2 cellular contexts compared by ENCODE assay signal in the genomic region with DNA sequence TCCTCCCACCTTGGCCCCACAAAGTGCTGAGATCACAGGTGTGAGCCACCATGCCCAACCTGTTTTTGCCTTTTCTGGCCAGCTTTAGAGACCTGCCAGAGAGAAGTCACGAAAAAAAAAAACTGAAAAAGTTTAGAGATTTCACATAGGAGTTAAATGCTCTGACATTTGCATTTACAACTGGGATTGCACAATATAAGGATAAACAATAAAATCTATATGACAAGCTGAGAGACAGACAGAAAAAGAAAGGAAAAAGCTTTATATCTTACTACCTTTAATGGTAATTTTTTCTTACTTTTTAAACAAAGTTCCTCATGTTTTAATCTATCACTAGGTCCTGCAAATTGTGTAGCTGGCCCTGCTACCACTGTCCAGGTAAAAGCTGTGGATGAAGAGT.
A peak's percentile ranks its signal among the peaks of the same experiment; 100 is the strongest.
TF ChIP-seq lines count a peak whose summit lies in the region.

No MANE protein-coding gene starts in this region.

TF ChIP-seq in WTC11, 78 proteins besides CTCF, POLR2A, EP300 and RAD21:
- TF ChIP-seq FOXJ3 (CRISPR knock-in tag; IDR thresholded peaks at IDR 0.05; ENCODE audit: borderline replicate concordance) (no peak), GRHL2 (CRISPR knock-in tag; IDR thresholded peaks at IDR 0.05; ENCODE audit: insufficient replicate concordance, severe bottlenecking) (no peak), ZNF121 (CRISPR knock-in tag; IDR thresholded peaks at IDR 0.05) (no peak), NR2C2 (CRISPR knock-in tag; IDR thresholded peaks at IDR 0.05) (no peak)
- TF ChIP-seq, protein P1, sequence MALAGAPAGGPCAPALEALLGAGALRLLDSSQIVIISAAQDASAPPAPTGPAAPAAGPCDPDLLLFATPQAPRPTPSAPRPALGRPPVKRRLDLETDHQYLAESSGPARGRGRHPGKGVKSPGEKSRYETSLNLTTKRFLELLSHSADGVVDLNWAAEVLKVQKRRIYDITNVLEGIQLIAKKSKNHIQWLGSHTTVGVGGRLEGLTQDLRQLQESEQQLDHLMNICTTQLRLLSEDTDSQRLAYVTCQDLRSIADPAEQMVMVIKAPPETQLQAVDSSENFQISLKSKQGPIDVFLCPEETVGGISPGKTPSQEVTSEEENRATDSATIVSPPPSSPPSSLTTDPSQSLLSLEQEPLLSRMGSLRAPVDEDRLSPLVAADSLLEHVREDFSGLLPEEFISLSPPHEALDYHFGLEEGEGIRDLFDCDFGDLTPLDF (CRISPR knock-in tag; IDR thresholded peaks at IDR 0.05), result no peak
- TF ChIP-seq, protein P2, sequence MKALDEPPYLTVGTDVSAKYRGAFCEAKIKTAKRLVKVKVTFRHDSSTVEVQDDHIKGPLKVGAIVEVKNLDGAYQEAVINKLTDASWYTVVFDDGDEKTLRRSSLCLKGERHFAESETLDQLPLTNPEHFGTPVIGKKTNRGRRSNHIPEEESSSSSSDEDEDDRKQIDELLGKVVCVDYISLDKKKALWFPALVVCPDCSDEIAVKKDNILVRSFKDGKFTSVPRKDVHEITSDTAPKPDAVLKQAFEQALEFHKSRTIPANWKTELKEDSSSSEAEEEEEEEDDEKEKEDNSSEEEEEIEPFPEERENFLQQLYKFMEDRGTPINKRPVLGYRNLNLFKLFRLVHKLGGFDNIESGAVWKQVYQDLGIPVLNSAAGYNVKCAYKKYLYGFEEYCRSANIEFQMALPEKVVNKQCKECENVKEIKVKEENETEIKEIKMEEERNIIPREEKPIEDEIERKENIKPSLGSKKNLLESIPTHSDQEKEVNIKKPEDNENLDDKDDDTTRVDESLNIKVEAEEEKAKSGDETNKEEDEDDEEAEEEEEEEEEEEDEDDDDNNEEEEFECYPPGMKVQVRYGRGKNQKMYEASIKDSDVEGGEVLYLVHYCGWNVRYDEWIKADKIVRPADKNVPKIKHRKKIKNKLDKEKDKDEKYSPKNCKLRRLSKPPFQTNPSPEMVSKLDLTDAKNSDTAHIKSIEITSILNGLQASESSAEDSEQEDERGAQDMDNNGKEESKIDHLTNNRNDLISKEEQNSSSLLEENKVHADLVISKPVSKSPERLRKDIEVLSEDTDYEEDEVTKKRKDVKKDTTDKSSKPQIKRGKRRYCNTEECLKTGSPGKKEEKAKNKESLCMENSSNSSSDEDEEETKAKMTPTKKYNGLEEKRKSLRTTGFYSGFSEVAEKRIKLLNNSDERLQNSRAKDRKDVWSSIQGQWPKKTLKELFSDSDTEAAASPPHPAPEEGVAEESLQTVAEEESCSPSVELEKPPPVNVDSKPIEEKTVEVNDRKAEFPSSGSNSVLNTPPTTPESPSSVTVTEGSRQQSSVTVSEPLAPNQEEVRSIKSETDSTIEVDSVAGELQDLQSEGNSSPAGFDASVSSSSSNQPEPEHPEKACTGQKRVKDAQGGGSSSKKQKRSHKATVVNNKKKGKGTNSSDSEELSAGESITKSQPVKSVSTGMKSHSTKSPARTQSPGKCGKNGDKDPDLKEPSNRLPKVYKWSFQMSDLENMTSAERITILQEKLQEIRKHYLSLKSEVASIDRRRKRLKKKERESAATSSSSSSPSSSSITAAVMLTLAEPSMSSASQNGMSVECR (CRISPR knock-in tag; IDR thresholded peaks at IDR 0.05; ENCODE audit: borderline replicate concordance), result no peak
- TF ChIP-seq, protein P3, sequence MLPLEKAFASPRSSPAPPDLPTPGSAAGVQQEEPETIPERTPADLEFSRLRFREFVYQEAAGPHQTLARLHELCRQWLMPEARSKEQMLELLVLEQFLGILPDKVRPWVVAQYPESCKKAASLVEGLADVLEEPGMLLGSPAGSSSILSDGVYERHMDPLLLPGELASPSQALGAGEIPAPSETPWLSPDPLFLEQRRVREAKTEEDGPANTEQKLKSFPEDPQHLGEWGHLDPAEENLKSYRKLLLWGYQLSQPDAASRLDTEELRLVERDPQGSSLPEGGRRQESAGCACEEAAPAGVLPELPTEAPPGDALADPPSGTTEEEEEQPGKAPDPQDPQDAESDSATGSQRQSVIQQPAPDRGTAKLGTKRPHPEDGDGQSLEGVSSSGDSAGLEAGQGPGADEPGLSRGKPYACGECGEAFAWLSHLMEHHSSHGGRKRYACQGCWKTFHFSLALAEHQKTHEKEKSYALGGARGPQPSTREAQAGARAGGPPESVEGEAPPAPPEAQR (CRISPR knock-in tag; IDR thresholded peaks at IDR 0.05), result no peak

TF ChIP-seq in H1, 55 proteins besides CTCF, POLR2A, EP300 and RAD21:
- TF ChIP-seq SUZ12 (IDR thresholded peaks at IDR 0.05; ENCODE audit: low read length) (no peak), CEBPB (IDR thresholded peaks at IDR 0.05; ENCODE audit: low read depth, low read length) (peak; percentile 56; the same call in 1 of the 2 replicates)
TF ChIP-seq in H1: peak in this region for 1.
